In the genomic region with DNA sequence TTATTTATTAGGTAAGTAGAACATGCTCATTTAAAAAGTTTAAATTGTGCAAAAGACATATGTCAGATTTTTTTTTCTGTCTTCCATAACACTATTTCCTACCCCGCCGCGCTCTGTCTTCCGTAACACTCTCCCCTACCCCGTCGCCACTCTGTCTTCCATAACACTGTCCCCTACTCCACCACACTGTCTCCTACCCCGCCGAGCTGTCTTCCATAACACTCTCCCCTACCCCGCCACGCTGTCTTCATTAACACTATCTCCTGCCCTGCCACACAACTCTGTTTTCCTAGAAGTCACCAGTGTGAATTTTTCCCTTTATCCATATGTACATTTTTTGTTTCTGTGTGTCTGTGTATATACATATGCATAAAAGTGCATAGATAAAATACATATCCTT, we compare ENCODE assay signal across 10 cellular contexts. TPM values are rescaled to one million over a fixed set of nuclear protein-coding genes. Genes with fewer than 3 reads are reported as not detected.
A peak's percentile ranks its signal among the peaks of the same experiment; 100 is the strongest.
DNase-seq lines count a peak whose midpoint lies in the region; ATAC-seq and TF ChIP-seq lines count a peak whose summit lies in the region.
"Had no signal": no experiment of that assay in that cellular context is flagged by ENCODE, and none has a peak within 500 bp of the region (broad histone marks: within the 10 kb centered on the region; RNA-seq: fewer than 3 reads in every experiment).

No MANE protein-coding gene starts in this region.

- H3K27me3 Mint-ChIP-seq in natural killer cell treated with Interleukin-12 subunit alpha and Interleukin-12 subunit beta and Interleukin-15 and Interleukin-18, amount 100 ng/mL, for 72 hours = no peaks in the 10 kb centered on the region

- H3K36me3 ChIP-seq in GM06990 (ENCODE audit: control insufficient read depth, insufficient read depth, low read length) (peaks cover 8% of the 10 kb centered on the region), ectodermal cell (ENCODE audit: control insufficient read depth, insufficient read depth, low read length) (no peaks in the 10 kb centered on the region), MG63 (peaks cover 11% of the 10 kb centered on the region)

- H3K9me3 ChIP-seq in ectodermal cell (ENCODE audit: control insufficient read depth, low read length) = no peaks in the 10 kb centered on the region
- H3K9me3 ChIP-seq in MG63 = no peaks in the 10 kb centered on the region
- H3K9me3 ChIP-seq: testis had no signal

- H3K27ac Mint-ChIP-seq in natural killer cell treated with Interleukin-12 subunit alpha and Interleukin-12 subunit beta and Interleukin-15 and Interleukin-18, amount 100 ng/mL, for 72 hours = peak overlapping the region; percentile 40 to 74

- H3K4me1 ChIP-seq in ectodermal cell (ENCODE audit: control insufficient read depth, insufficient read depth, low read length) = peaks cover 13% of the 10 kb centered on the region

- ATAC-seq in natural killer cell treated with Interleukin-12 subunit alpha and Interleukin-12 subunit beta and Interleukin-15 and Interleukin-18, amount 100 ng/mL, for 72 hours = no peak
- no peak for ATAC-seq in GM21423 (IDR thresholded peaks at IDR 0.05; ENCODE audit: unreplicated experiment)

- DNase-seq in GM06990 (ENCODE audit: extremely low read depth, insufficient read length) (no peak), NCI-H748 (lab: John Stamatoyannopoulos, UW; ENCODE audit: unreplicated experiment) (peak; percentile 49), MG63 (no peak), hypothalamus (lab: John Stamatoyannopoulos, UW) (no peak), NCI-H524 (lab: John Stamatoyannopoulos, UW) (no peak)
- no peak for DNase-seq in natural killer cell treated with Interleukin-12 subunit alpha and Interleukin-12 subunit beta and Interleukin-15 and Interleukin-18, amount 100 ng/mL, for 72 hours (ENCODE audit: low spot score)
- DNase-seq: NCI-H226, testis had no signal

- H3K4me3 ChIP-seq in GM06990 (replicated peaks; ENCODE audit: low read depth, low read length) (peak overlapping the region; percentile 32), ectodermal cell (ENCODE audit: insufficient read depth, low read depth, low read length) (peak overlapping the region; percentile 74), MG63 (no peak overlapping the region)
- H3K4me3 ChIP-seq: testis had no signal

- peaks cover 34 to 35% of the 10 kb centered on the region in 2 donors for H3K4me1 Mint-ChIP-seq in natural killer cell treated with Interleukin-12 subunit alpha and Interleukin-12 subunit beta and Interleukin-15 and Interleukin-18, amount 100 ng/mL, for 72 hours (ENCODE audit: low read depth in 2 of 2)

- H3K27me3 ChIP-seq in GM06990 (replicated peaks; ENCODE audit: control insufficient read depth, insufficient read depth, low read length) (no peaks in the 10 kb centered on the region), ectodermal cell (ENCODE audit: control insufficient read depth, insufficient read depth, low read length, poor library complexity, severe bottlenecking) (no peaks in the 10 kb centered on the region), MG63 (no peaks in the 10 kb centered on the region)
- H3K27me3 ChIP-seq: testis had no signal

- H3K36me3 Mint-ChIP-seq in natural killer cell treated with Interleukin-12 subunit alpha and Interleukin-12 subunit beta and Interleukin-15 and Interleukin-18, amount 100 ng/mL, for 72 hours = peaks cover 29% of the 10 kb centered on the region

- no peak for TF ChIP-seq CTCF in GM06990 (IDR thresholded peaks at IDR 0.05; ENCODE audit: insufficient read depth, low read length, poor library complexity, severe bottlenecking)

- no peaks in the 10 kb centered on the region for H3K9me3 Mint-ChIP-seq in natural killer cell treated with Interleukin-12 subunit alpha and Interleukin-12 subunit beta and Interleukin-15 and Interleukin-18, amount 100 ng/mL, for 72 hours

- H3K27ac ChIP-seq in ectodermal cell (ENCODE audit: insufficient read depth, low read depth, low read length, poor library complexity, severe bottlenecking) = no peak overlapping the region
- H3K27ac ChIP-seq: testis had no signal

- WGBS in ectodermal cell, 2 experiments = 50 to 54% methylated on average over 10 of the region's 10 CpGs

- peak overlapping the region; percentile 60 for H3K4me3 Mint-ChIP-seq in natural killer cell treated with Interleukin-12 subunit alpha and Interleukin-12 subunit beta and Interleukin-15 and Interleukin-18, amount 100 ng/mL, for 72 hours

RNA-seq across cellular contexts. Expression of a gene that starts 4.4 kb away (rescaled TPM):
- 166 TPM for polyA plus RNA-seq in ectodermal cell (2013, experiment 1 of 4)
- 122 TPM for polyA plus RNA-seq in ectodermal cell (2013, experiment 2 of 4)
- 88.9 TPM for polyA plus RNA-seq in ectodermal cell (2013, experiment 3 of 4)
- 94.1 TPM for polyA plus RNA-seq in ectodermal cell (2013, experiment 4 of 4)
- 10 to 100 TPM; 59.1 to 60.2 TPM for total RNA-seq in natural killer cell treated with Interleukin-12 subunit alpha and Interleukin-12 subunit beta and Interleukin-15 and Interleukin-18, amount 100 ng/mL, for 72 hours
- total RNA-seq in MG63 (2014; rRNA removed; shearing (Covaris generic); ENCODE audit: low replicate concordance) = 58.1 and 77.1 TPM in 2 replicates

RNA-seq across cellular contexts. Expression of a gene that starts 47.0 kb away (rescaled TPM):
- 147 TPM for polyA plus RNA-seq in ectodermal cell (2013, experiment 1 of 4)
- polyA plus RNA-seq in ectodermal cell (2013, experiment 2 of 4) = 123 TPM
- polyA plus RNA-seq in ectodermal cell (2013, experiment 3 of 4) = 102 TPM
- polyA plus RNA-seq in ectodermal cell (2013, experiment 4 of 4) = 111 TPM
- total RNA-seq in natural killer cell treated with Interleukin-12 subunit alpha and Interleukin-12 subunit beta and Interleukin-15 and Interleukin-18, amount 100 ng/mL, for 72 hours = not detected
- total RNA-seq in MG63 (2014; rRNA removed; shearing (Covaris generic); ENCODE audit: low replicate concordance) = 17.1 and 42.5 TPM in 2 replicates

Comparison
In these comparisons a context has a peak if more than half of its experiments do, and no peak if none do; other contexts are left out.
1. RNA of a gene that starts 47.0 kb away (total RNA-seq): 17.1 to 42.5 TPM in MG63; not detected in natural killer cell treated with Interleukin-12 subunit alpha and Interleukin-12 subunit beta and Interleukin-15 and Interleukin-18, amount 100 ng/mL, for 72 hours; every median in the first group is over 10 times any median in the second.